30 cellular contexts compared by ENCODE assay signal in the genomic region with DNA sequence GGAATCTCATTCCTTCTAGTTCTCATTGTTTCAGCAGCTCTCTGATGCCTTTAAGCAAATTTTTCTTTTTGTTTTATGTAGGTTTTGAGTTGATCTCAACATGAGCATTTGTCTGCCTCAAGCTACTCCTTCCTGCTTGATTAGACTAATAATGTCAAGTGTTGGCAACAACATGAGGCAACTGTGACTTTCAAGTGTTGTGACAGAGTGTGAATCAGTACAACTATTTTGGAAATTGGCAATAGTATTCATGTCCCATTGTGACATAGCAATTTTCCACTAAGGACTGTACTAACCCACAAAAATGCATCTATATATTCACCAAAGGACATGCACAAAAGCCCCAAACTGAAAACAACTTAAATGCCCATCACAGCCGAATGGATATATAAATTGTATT.
"Had no signal": no experiment of that assay in that cellular context is flagged by ENCODE, and none has a peak within 500 bp of the region (broad histone marks: within the 10 kb centered on the region; RNA-seq: fewer than 3 reads in every experiment).

No MANE protein-coding gene starts in this region.

- H3K27me3 ChIP-seq: adrenal gland, breast epithelium, cardiac muscle cell, foreskin keratinocyte, gastroesophageal sphincter, heart right ventricle had no signal

- ATAC-seq: activated CD8-positive, alpha-beta T cell treated with anti-CD3 and anti-CD28 coated beads for 36 hours; activated T-cell treated with anti-CD3 and anti-CD28 coated beads, Interleukin-2, amount 50 U/mL, for 4 hours; activated T-helper 17 cell treated with anti-CD3 and anti-CD28 coated beads, Interleukin-2, amount 50 U/mL, for 72 hours; esophagus mucosa; foreskin keratinocyte; gastroesophageal sphincter; WTC11 had no signal

- H3K27ac ChIP-seq: adrenal gland, breast epithelium, cardiac muscle cell, coronary artery, foreskin keratinocyte, gastroesophageal sphincter, VCaP had no signal

- H3K4me1 ChIP-seq: breast epithelium, foreskin keratinocyte had no signal

- H3K4me3 ChIP-seq: adrenal gland, breast epithelium, cardiac muscle cell, coronary artery, dorsolateral prefrontal cortex, gastroesophageal sphincter, heart right ventricle had no signal

- DNase-seq: activated CD4-positive, alpha-beta T cell treated with anti-CD3 and anti-CD28 coated beads for 1 hour; activated CD4-positive, alpha-beta T cell treated with anti-CD3 and anti-CD28 coated beads for 4 hours; activated CD4-positive, alpha-beta T cell treated with anti-CD3 and anti-CD28 coated beads, Interleukin-2, amount 10 ng/mL, durations not matched to agents 7 days and 5 days; activated CD4-positive, alpha-beta T cell treated with anti-CD3 and anti-CD28 coated beads, Interleukin-2, amount 50 U/mL, for 4 hours; activated CD8-positive, alpha-beta memory T cell treated with anti-CD3 and anti-CD28 coated beads for 24 hours; activated CD8-positive, alpha-beta T cell treated with anti-CD3 and anti-CD28 coated beads for 36 hours; activated effector memory CD4-positive, alpha-beta T cell treated with Interleukin-2 at 50 U/mL for 16 hours; activated gamma-delta T cell treated with Interleukin-2 at 50 U/mL for 16 hours; activated naive CD4-positive, alpha-beta T cell treated with anti-CD3 and anti-CD28 coated beads, Interleukin-2, amount 50 U/mL, for 16 hours; activated naive CD4-positive, alpha-beta T cell treated with Interleukin-2 at 50 U/mL for 16 hours; activated T-cell treated with anti-CD3 and anti-CD28 coated beads, Interleukin-2, amount 50 U/mL, for 4 hours; adrenal gland; amygdala; aorta; central memory CD4-positive, alpha-beta T cell; cerebellar nuclear complex; effector memory CD4-positive, alpha-beta T cell; endodermal cell; foreskin keratinocyte; T-helper 2 cell had no signal

- H3K36me3 ChIP-seq: adrenal gland, breast epithelium, cardiac muscle cell, gastroesophageal sphincter, heart right ventricle had no signal

- H3K9me3 ChIP-seq: adrenal gland, breast epithelium, gastroesophageal sphincter, heart right ventricle had no signal
